9 cellular contexts compared by ENCODE assay signal in the genomic region with DNA sequence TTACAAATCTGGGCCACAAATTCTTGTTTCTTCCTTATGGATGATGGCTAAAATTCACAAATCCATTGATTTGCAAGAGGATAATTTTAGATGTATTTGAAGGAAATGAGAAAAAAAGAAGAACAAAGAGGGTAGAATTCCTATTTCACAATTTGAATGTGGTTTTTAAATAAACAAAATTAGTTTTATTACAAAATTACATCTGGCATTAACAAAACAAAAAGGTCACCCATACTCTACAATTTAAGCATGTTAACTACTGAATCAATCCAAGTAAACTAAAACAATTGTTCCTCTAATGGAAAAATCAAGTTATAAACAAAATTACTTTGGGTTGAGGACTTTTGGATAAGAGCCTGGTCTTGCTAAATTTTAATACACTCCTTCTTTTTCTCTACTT.
"Had no signal": no experiment of that assay in that cellular context is flagged by ENCODE, and none has a peak within 500 bp of the region (broad histone marks: within the 10 kb centered on the region; RNA-seq: fewer than 3 reads in every experiment).

No MANE protein-coding gene starts in this region.

- H3K27me3 Mint-ChIP-seq: IgD-negative memory B cell had no signal

- H3K4me1 ChIP-seq: HAP-1 had no signal

- FAIRE-seq: HepG2 had no signal

- H3K36me3 ChIP-seq: HAP-1 had no signal

- H3K27ac ChIP-seq: GM23248, HL-60 had no signal

- H3K4me3 ChIP-seq: GM23248, HAP-1 had no signal

- DNase-seq: GM23248, GOT3, H7, HFFc6, KBM-7 had no signal

- H3K4me3 Mint-ChIP-seq: HFFc6, IgD-negative memory B cell had no signal

- H2AFZ ChIP-seq: GM23248 had no signal

- H3K9ac ChIP-seq: GM23248 had no signal

- H3K27ac Mint-ChIP-seq: HFFc6, IgD-negative memory B cell had no signal

- H3K9me3 ChIP-seq: HAP-1 had no signal

- H3K4me1 Mint-ChIP-seq: IgD-negative memory B cell had no signal

- H3K36me3 Mint-ChIP-seq: IgD-negative memory B cell had no signal

- H3K9me3 Mint-ChIP-seq: HFFc6, IgD-negative memory B cell had no signal
